24 cellular contexts compared by ENCODE assay signal in the genomic region with DNA sequence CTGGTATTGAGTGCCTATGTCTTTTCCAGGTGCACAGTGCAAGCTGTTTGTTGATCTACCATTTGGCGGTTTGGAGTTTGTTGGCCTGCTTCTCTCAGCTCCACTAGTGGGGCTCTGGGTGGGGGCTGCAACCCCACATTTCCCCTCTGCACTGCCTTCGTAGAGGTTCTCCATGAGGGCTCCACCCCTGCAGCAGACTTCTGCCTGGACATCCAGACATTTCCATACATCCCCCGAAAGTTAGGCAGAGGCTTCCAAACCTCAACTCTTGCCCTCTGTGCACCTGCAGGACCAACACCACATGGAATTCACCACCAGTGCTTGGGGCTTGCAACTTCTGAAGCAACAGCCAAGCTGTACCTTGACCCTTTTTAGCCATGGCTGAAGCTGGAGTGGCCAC.
DNase-seq lines count a peak whose midpoint lies in the region; ATAC-seq, FAIRE-seq and TF ChIP-seq lines count a peak whose summit lies in the region.
"Had no signal": no experiment of that assay in that cellular context is flagged by ENCODE, and none has a peak within 500 bp of the region (broad histone marks: within the 10 kb centered on the region; RNA-seq: fewer than 3 reads in every experiment).

No MANE protein-coding gene starts in this region.

- no peaks in the 10 kb centered on the region for H3K79me1 ChIP-seq in mesendoderm (ENCODE audit: low read length)

- TF ChIP-seq RAD21 in K562 (CRISPR knock-in tag; conservative IDR thresholded peaks at IDR 0.05 in 1 of 2, IDR thresholded peaks at IDR 0.05 in 1 of 2), result no peak

- H3K9me1 ChIP-seq in K562 (ENCODE audit: control insufficient read depth, insufficient read depth, low read length), result no peaks in the 10 kb centered on the region

- no peak overlapping the region for H3K56ac ChIP-seq in mesendoderm (ENCODE audit: low read length)

- H2AFZ ChIP-seq in K562 (ENCODE audit: low read depth, low read length), result no peak overlapping the region

- H3K4me1 ChIP-seq in HEK293 (ENCODE audit: control insufficient read depth, insufficient read depth, low read length), result no peaks in the 10 kb centered on the region
- H3K4me1 ChIP-seq in K562 (replicated peaks in 1 of 2; ENCODE audit: control insufficient read depth in 2 of 2, insufficient read depth in 2 of 2, low read length in 2 of 2), result no peaks in the 10 kb centered on the region
- no peaks in the 10 kb centered on the region for H3K4me1 ChIP-seq in mesendoderm (ENCODE audit: control insufficient read depth, low read depth, low read length)
- H3K4me1 ChIP-seq: A549, BE2C, BLaER1 had no signal

- no peak for FAIRE-seq in K562 (lab: Jason Lieb, UNC)
- FAIRE-seq: A549, GM12878, GM12892, GM18507 had no signal

- H3K27me3 ChIP-seq in K562 (ENCODE audit: control insufficient read depth in 2 of 2, insufficient read depth in 2 of 2, low read length in 2 of 2) (no peaks in the 10 kb centered on the region), mesendoderm (ENCODE audit: insufficient read depth, low read length, poor library complexity) (no peaks in the 10 kb centered on the region)
- H3K27me3 ChIP-seq: BE2C, BLaER1 had no signal

- H3K27ac ChIP-seq in HEK293 (ENCODE audit: extremely low read depth, low read depth, low read length) (no peak overlapping the region), K562 (ENCODE audit: extremely low read depth, low read depth, low read length) (no peak overlapping the region), mesendoderm (ENCODE audit: low read depth, low read length) (no peak overlapping the region)
- H3K27ac ChIP-seq: 22Rv1, A549, BLaER1 had no signal

- no peaks in the 10 kb centered on the region for H3K79me2 ChIP-seq in K562 (ENCODE audit: control insufficient read depth, insufficient read depth, low read length)
- no peaks in the 10 kb centered on the region for H3K79me2 ChIP-seq in mesendoderm (ENCODE audit: control insufficient read depth, insufficient read depth, low read length)

- no peak overlapping the region for H2BK15ac ChIP-seq in mesendoderm (replicated peaks; ENCODE audit: low read depth)

- no peaks in the 10 kb centered on the region for H4K20me1 ChIP-seq in K562 (replicated peaks; ENCODE audit: control insufficient read depth, insufficient read depth, low read length)
- H4K20me1 ChIP-seq: BLaER1 had no signal

- H3K9ac ChIP-seq in K562 (ENCODE audit: insufficient read depth in 1 of 2, low read depth in 2 of 2, low read length in 2 of 2), result no peak overlapping the region
- H3K9ac ChIP-seq in mesendoderm (ENCODE audit: low read length), result no peak overlapping the region
- H3K9ac ChIP-seq: BLaER1 had no signal

- in situ Hi-C loops in K562 (cut with MboI), result no loop called here

- H4K5ac ChIP-seq in mesendoderm (ENCODE audit: low read length), result no peak overlapping the region

- POLR2A ChIA-PET in HEK293 (lab: Yijun Ruan, JAX) (no interaction called here), K562 (lab: Yijun Ruan, JAX) (no interaction called here)

- H3K36me3 ChIP-seq in HEK293 (ENCODE audit: control insufficient read depth in 2 of 2, insufficient read depth in 1 of 2, low read length in 2 of 2) (no peaks in the 10 kb centered on the region), K562 (ENCODE audit: control insufficient read depth, insufficient read depth, low read length) (no peaks in the 10 kb centered on the region), mesendoderm (ENCODE audit: control insufficient read depth, insufficient read depth, low read length) (no peaks in the 10 kb centered on the region)
- H3K36me3 ChIP-seq: BE2C, BLaER1 had no signal

- WGBS in K562 (ENCODE audit: insufficient coverage, low coverage, missing lambda C conversion rate), result 0% methylated on average over 3 of the region's 3 CpGs
- no CpG with 5 or more reads among the region's 3 CpGs for WGBS in mesendoderm (ENCODE audit: extremely low coverage, insufficient coverage, low lambda C conversion rate)

- intact Hi-C loops in K562 (cut with micrococcal nuclease), result no loop called here

- no peak overlapping the region for H2AK5ac ChIP-seq in mesendoderm (ENCODE audit: low read length)

- no peak for ATAC-seq in K562
- ATAC-seq: A549, GM12878 had no signal

- H3K9me3 ChIP-seq in HEK293 (ENCODE audit: control insufficient read depth, insufficient read depth, low read depth, low read length) (no peaks in the 10 kb centered on the region), K562 (replicated peaks; ENCODE audit: control insufficient read depth, insufficient read depth, low read depth, low read length) (no peaks in the 10 kb centered on the region; the same call in 1 of the 2 replicates)
- H3K9me3 ChIP-seq: BE2C had no signal

- no peak for DNase-seq in K562 (ENCODE audit: extremely low read depth in 1 of 4, low spot score in 3 of 4)
- DNase-seq in mesendoderm, result peak; percentile 1
- no peak for DNase-seq in NCI-H1417 treated with DMSO at 0.1 percent for 48 hours (lab: John Stamatoyannopoulos, UW)
- DNase-seq in AG08395 (ENCODE audit: low spot score), result no peak
- DNase-seq: BE2C; C1 segment of cervical spinal cord; CD4-positive, alpha-beta memory T cell; CD4-positive, CD25-positive, alpha-beta regulatory T cell; CD8-positive, alpha-beta memory T cell; COR-L47; DMS 273 treated with DMSO at 0.1 percent for 48 hours; DMS153; DMS53; DMS79; DND-41; EL; GDM1 had no signal

- no peak overlapping the region for H4K8ac ChIP-seq in mesendoderm (ENCODE audit: low read depth, low read length)

- no peak overlapping the region for H3K4ac ChIP-seq in mesendoderm (ENCODE audit: low read depth, low read length)

- H3K18ac ChIP-seq in mesendoderm (ENCODE audit: low read length), result no peak overlapping the region

- H3K23ac ChIP-seq in mesendoderm (ENCODE audit: low read length), result no peak overlapping the region

- H3K4me2 ChIP-seq in K562 (ENCODE audit: insufficient read depth, low read length) (no peak overlapping the region), mesendoderm (ENCODE audit: low read length) (no peak overlapping the region)
- H3K4me2 ChIP-seq: A549, BLaER1 had no signal

- TF ChIP-seq CTCF in HEK293 (tag by site-specific recombination; IDR thresholded peaks at IDR 0.05) (no peak), K562 (IDR thresholded peaks at IDR 0.05 in 2 of 3, conservative IDR thresholded peaks at IDR 0.05 in 1 of 3; ENCODE audit: insufficient read depth in 2 of 3, low read depth in 1 of 3, low read length in 3 of 3) (no peak)

- H3K4me3 ChIP-seq in HEK293 (ENCODE audit: low read depth, low read length) (no peak overlapping the region), K562 (no peak overlapping the region), mesendoderm (ENCODE audit: low read length) (no peak overlapping the region)
- H3K4me3 ChIP-seq: A549, BLaER1, GM12878 had no signal

- H2BK120ac ChIP-seq in mesendoderm (ENCODE audit: low read depth, low read length), result no peak overlapping the region

- H2BK5ac ChIP-seq in mesendoderm (ENCODE audit: low read length), result no peak overlapping the region

- no peak for TF ChIP-seq POLR2A in K562 (conservative IDR thresholded peaks at IDR 0.05)

- no peak for TF ChIP-seq EP300 in K562 (IDR thresholded peaks at IDR 0.05; ENCODE audit: low read length)

- BruUV-seq in K562 (replicated peaks; lab: Mats Ljungman, UMichigan), result no TSS peak

- CTCF ChIA-PET in HEK293 (lab: Yijun Ruan, JAX), result no interaction called here
- CTCF ChIA-PET in K562 (lab: Yijun Ruan, JAX; ENCODE audit: low intra/inter-chr PET ratio), result no interaction called here

TF ChIP-seq in HEK293, 187 proteins besides CTCF, POLR2A, EP300 and RAD21:
- TF ChIP-seq SETDB1 (IDR thresholded peaks at IDR 0.05; ENCODE audit: insufficient read length, low read length) (peak; percentile 66), ZNF510 (tag by site-specific recombination; IDR thresholded peaks at IDR 0.05; ENCODE audit: insufficient replicate concordance) (no peak)

TF ChIP-seq in K562, 482 proteins besides CTCF, POLR2A, EP300 and RAD21:
- TF ChIP-seq CBX5 (IDR thresholded peaks at IDR 0.05; ENCODE audit: borderline replicate concordance, low read depth), result 0 out of 2 replicates have a peak, but pooled peaks have one; percentile 55
- TF ChIP-seq, protein P1, sequence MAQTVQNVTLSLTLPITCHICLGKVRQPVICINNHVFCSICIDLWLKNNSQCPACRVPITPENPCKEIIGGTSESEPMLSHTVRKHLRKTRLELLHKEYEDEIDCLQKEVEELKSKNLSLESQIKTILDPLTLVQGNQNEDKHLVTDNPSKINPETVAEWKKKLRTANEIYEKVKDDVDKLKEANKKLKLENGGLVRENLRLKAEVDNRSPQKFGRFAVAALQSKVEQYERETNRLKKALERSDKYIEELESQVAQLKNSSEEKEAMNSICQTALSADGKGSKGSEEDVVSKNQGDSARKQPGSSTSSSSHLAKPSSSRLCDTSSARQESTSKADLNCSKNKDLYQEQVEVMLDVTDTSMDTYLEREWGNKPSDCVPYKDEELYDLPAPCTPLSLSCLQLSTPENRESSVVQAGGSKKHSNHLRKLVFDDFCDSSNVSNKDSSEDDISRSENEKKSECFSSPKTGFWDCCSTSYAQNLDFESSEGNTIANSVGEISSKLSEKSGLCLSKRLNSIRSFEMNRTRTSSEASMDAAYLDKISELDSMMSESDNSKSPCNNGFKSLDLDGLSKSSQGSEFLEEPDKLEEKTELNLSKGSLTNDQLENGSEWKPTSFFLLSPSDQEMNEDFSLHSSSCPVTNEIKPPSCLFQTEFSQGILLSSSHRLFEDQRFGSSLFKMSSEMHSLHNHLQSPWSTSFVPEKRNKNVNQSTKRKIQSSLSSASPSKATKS (CRISPR knock-in tag; IDR thresholded peaks at IDR 0.05), result no peak
